ENCODE assay signal across 8 cellular contexts in the genomic region with DNA sequence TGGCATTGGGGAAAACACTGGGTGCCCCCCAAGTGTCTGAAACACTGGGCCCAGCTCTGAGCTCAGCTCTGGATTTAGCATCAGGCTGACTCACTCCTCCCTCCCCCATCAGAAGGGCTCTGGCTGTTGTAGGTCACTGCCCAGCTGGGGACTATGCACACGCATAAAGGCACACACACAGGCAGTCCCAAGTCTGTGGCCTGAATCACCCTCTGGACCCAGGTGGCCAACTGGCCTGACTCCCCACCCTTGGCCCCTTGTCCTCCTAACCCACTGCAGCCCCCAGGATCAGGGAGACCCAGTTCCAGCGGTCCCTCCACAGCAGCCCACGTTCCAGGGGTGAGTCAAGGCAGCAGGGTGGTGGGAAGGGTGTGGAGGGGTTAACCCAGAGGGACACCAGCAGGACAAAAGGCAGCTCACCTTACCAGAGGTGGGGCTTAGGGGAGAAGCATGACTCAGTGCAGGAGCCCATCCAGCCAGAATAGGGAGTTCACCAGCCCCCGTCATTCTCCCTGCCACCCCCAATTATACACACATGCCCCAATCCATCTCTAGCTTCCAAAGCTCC. TPM values are rescaled to one million over a fixed set of nuclear protein-coding genes. Genes with fewer than 3 reads are reported as not detected.
DNase-seq lines count a peak whose midpoint lies in the region; ATAC-seq and TF ChIP-seq lines count a peak whose summit lies in the region.
"Had no signal": no experiment of that assay in that cellular context is flagged by ENCODE, and none has a peak within 500 bp of the region (broad histone marks: within the 10 kb centered on the region; RNA-seq: fewer than 3 reads in every experiment).

No MANE protein-coding gene starts in this region.

- peak overlapping the region; percentile 60 for H3K9ac ChIP-seq in HUES64 (ENCODE audit: low read depth, low read length)

- H3K27ac ChIP-seq in HUES64 (ENCODE audit: low read depth, low read length) (peak overlapping the region; percentile 50), ascending aorta (peak overlapping the region; percentile 90 to 98), substantia nigra (ENCODE audit: low read depth, low read length, poor library complexity, severe bottlenecking) (peak overlapping the region; percentile 63)

- intact Hi-C loops in ascending aorta (cut with DNase I), result no loop called here

- CTCF ChIA-PET in HEK293T (lab: Yijun Ruan, JAX), result interaction anchor here (1.1 to 2.9 kb wide), 4 partner anchors 9 to 87 kb away, joined by 4 to 18 read pairs (median 8); no protein-coding TSS in a partner anchor

- DNase-seq in ascending aorta (ENCODE audit: low spot score in 2 of 2) (peak; percentile 72 to 90), hepatic stellate cell (ENCODE audit: low spot score) (peak; percentile 78), substantia nigra (lab: John Stamatoyannopoulos, UW) (peak in 26 of 49 donors; percentile 12 to 81 (median 45)), DMS 273 treated with DMSO at 0.1 percent for 48 hours (lab: John Stamatoyannopoulos, UW) (no peak), HEK293T (ENCODE audit: extremely low spot score) (no peak)
- DNase-seq: activated CD4-positive, alpha-beta T cell treated with anti-CD3 and anti-CD28 coated beads, Interleukin-2, amount 10 ng/mL, durations not matched to agents 7 days and 5 days had no signal

- ATAC-seq in HG03135 (IDR thresholded peaks at IDR 0.05; ENCODE audit: unreplicated experiment), result no peak

- POLR2A ChIA-PET in HEK293T (lab: Yijun Ruan, JAX), result no interaction called here

- TF ChIP-seq CTCF in ascending aorta (IDR thresholded peaks at IDR 0.05), result no peak

- H3K4me1 ChIP-seq in HUES64 (ENCODE audit: insufficient read depth, low read length) (peaks cover 25% of the 10 kb centered on the region), ascending aorta (peaks cover 14 to 33% of the 10 kb centered on the region in 2 donors)

- H3K9me3 ChIP-seq in HUES64 (ENCODE audit: insufficient read depth, low read depth, low read length) (no peaks in the 10 kb centered on the region), ascending aorta (no peaks in the 10 kb centered on the region)

- no peaks in the 10 kb centered on the region for H3K27me3 ChIP-seq in HUES64 (ENCODE audit: insufficient read depth, low read length)
- no peaks in the 10 kb centered on the region for H3K27me3 ChIP-seq in ascending aorta

- 39% methylated on average over 4 of the region's 4 CpGs for WGBS in HUES64

- H3K4me3 ChIP-seq in HUES64 (ENCODE audit: low read length) (no peak overlapping the region; the same call in 1 of the 2 replicates), ascending aorta (no peak overlapping the region)

- H3K36me3 ChIP-seq in HUES64 (ENCODE audit: insufficient read depth, low read length) (no peaks in the 10 kb centered on the region), ascending aorta (no peaks in the 10 kb centered on the region)

TF ChIP-seq in HEK293T, 16 proteins besides CTCF, POLR2A, EP300 and RAD21:
- TF ChIP-seq L3MBTL2 (conservative IDR thresholded peaks at IDR 0.05) (no peak), CTBP1 (IDR thresholded peaks at IDR 0.05; ENCODE audit: borderline replicate concordance) (no peak), TARDBP (IDR thresholded peaks at IDR 0.05) (no peak), SUZ12 (IDR thresholded peaks at IDR 0.05) (no peak), SP1 (IDR thresholded peaks at IDR 0.05) (no peak), LEF1 (IDR thresholded peaks at IDR 0.05; ENCODE audit: borderline replicate concordance) (no peak), FOXK2 (IDR thresholded peaks at IDR 0.05) (no peak), ARNT (IDR thresholded peaks at IDR 0.05) (no peak)
TF ChIP-seq in HEK293T: peak in this region for 0.

RNA-seq across cellular contexts. Expression of gene MYO18A, which starts 47.0 kb away (rescaled TPM):
- polyA plus RNA-seq in HUES64 (2013, experiment 1 of 2), result 12.7 TPM
- 16.9 TPM for polyA plus RNA-seq in HUES64 (2013, experiment 2 of 2)
- total RNA-seq in ascending aorta, result 185 TPM

Comparison
In these comparisons a context has a peak if more than half of its experiments do, and no peak if none do; other contexts are left out.
1. DNase-seq: peak in ascending aorta (2 of 2), hepatic stellate cell (single experiment) and substantia nigra (26 of 49); none in DMS 273 treated with DMSO at 0.1 percent for 48 hours (single experiment) and HEK293T (single experiment).
2. Peak in every context shown above with its lines, with median percentiles within 50 percentile points of each other: H3K27ac ChIP-seq.